In the genomic region with DNA sequence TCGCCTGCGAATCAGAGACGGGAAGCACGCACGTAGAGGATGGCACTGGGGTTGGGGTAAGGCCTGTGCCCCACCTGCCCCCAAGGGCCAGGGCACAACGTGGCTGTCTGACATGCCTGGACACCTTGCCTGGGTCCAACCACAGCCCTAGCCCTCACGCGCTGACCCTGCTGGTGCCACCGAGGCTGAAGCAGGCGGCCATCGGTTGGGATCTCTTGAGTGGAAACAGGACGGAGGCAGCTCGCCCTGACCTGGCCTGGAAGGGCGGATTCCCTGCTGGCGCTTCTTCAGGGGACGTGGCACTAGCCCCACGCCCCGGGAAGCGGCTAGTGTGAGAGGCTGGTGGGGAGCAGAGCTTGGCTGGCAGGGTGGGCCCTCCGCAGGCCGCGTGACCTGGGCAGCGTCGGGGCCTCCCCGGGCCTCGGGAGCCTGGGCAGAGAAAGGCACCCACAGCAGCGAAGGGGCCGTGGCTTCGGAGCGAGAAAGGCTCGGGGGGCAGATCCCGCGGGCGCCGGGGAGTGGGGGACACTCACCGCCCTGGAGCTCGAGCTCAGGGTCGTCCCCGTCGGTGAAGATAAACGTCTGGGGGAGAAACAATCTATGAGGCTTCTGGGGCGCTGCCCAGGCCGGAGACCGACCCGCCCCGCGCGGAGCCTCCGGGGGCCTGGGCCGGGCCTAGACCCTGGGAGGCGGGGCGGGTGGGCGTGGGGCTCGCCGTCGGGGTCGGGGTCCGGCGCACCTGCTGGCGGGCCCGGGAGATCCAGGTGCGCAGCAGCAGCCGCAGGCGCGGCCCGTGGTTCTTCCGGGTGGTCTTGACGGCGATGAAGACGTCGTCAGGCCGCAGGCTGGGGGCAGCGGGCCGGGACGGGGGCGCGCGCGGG, we compare ENCODE assay signal across 8 cellular contexts. TPM values are rescaled to one million over a fixed set of nuclear protein-coding genes. Genes with fewer than 3 reads are reported as not detected.
A peak's percentile ranks its signal among the peaks of the same experiment; 100 is the strongest.
DNase-seq lines count a peak whose midpoint lies in the region; ATAC-seq, FAIRE-seq and TF ChIP-seq lines count a peak whose summit lies in the region.

No MANE protein-coding gene starts in this region.

- peaks cover 19 to 48% of the 10 kb centered on the region in 2 experiments for H3K36me3 ChIP-seq in HepG2 (replicated peaks in 1 of 2; ENCODE audit: control insufficient read depth in 1 of 2, insufficient read depth in 2 of 2, low read length in 2 of 2)

- WGBS in HepG2 (ENCODE audit: low lambda C conversion rate): 25% methylated on average over 25 of the region's 79 CpGs

- intact Hi-C loops in HepG2 (cut with micrococcal nuclease; ENCODE audit: unreplicated experiment): loop anchor here (1.0 to 5.0 kb wide), 2 partner anchors 14 to 46 kb away; partner anchors contain the start of genes DCXR and FASN

- H3K27me3 Mint-ChIP-seq in brain (peaks cover 6% of the 10 kb centered on the region), type B pancreatic cell (no peaks in the 10 kb centered on the region)

- H3K27ac ChIP-seq in C4-2B (peak overlapping the region; percentile 75), HepG2 (ENCODE audit: extremely low read length, insufficient read depth, low read length) (peak overlapping the region; percentile 71)

- TF ChIP-seq POLR2A in HepG2 (IDR thresholded peaks at IDR 0.05; ENCODE audit: insufficient read depth in 1 of 2, low read depth in 2 of 2, low read length in 2 of 2): no peak

- no peaks in the 10 kb centered on the region; the same call in 1 of the 2 replicates for H4K20me1 ChIP-seq in HepG2 (ENCODE audit: insufficient read depth, low read length)

- H3K4me3 Mint-ChIP-seq in brain (peak overlapping the region; percentile 87 to 92 (median 89)), type B pancreatic cell (peak overlapping the region; percentile 90)

- FAIRE-seq in HepG2 (lab: Jason Lieb, UNC): no peak

- CTCF ChIA-PET in HepG2 (lab: Yijun Ruan, JAX; ENCODE audit: low intra/inter-chr PET ratio, low total read pairs): interaction anchor here (0.6 kb wide), 1 partner anchor 14 kb away, joined by 3 read pairs; the partner anchor contains the start of gene DCXR

- H3K4me3 ChIP-seq in HepG2 (replicated peaks in 1 of 3; ENCODE audit: insufficient read depth in 1 of 3, low read depth in 2 of 3, low read length in 3 of 3): peak overlapping the region; percentile 76 to 99 (median 95)

- in situ Hi-C loops in HepG2 (cut with HindIII; ENCODE audit: extremely low pct_ligation_motif_present, low pct_unique_long_range_greater_than_20kb): no loop called here

- no peaks in the 10 kb centered on the region for H3K9me3 Mint-ChIP-seq in brain
- H3K9me3 Mint-ChIP-seq in type B pancreatic cell: no peaks in the 10 kb centered on the region

- H3K4me1 ChIP-seq in HepG2 (ENCODE audit: insufficient read depth, low read length): peaks cover 42% of the 10 kb centered on the region

- peak overlapping the region; percentile 88 for H3K9ac ChIP-seq in HepG2 (ENCODE audit: insufficient read depth, low read depth, low read length)

- TF ChIP-seq EP300 in HepG2 (IDR thresholded peaks at IDR 0.05; ENCODE audit: low read depth in 2 of 2, low read length in 2 of 2): no peak
- TF ChIP-seq EP300 in HepG2 (CRISPR knock-in tag; IDR thresholded peaks at IDR 0.05; ENCODE audit: borderline replicate concordance): no peak

- H3K27ac Mint-ChIP-seq in brain: peak overlapping the region in 4 of 5 experiments; percentile 88 to 93 (median 90)
- peak overlapping the region; percentile 77 for H3K27ac Mint-ChIP-seq in type B pancreatic cell

- DNase-seq in HepG2 (ENCODE audit: low spot score) (no peak), type B pancreatic cell (ENCODE audit: extremely low spot score, unreplicated experiment) (no peak), NCI-H2171 treated with DMSO at 0.1 percent for 48 hours (lab: John Stamatoyannopoulos, UW) (no peak)
- DNase-seq in activated CD4-positive, alpha-beta T cell treated with anti-CD3 and anti-CD28 coated beads, Interleukin-2, amount 50 U/mL, for 48 hours: no peak

- POLR2A ChIA-PET in HepG2 (lab: Yijun Ruan, JAX): interaction anchor here (1.0 to 3.4 kb wide), 6 partner anchors 7 to 179 kb away, joined by 3 to 33 read pairs (median 4); partner anchors contain the start of genes CENPX, DCXR, DUS1L and LRRC45

- no peaks in the 10 kb centered on the region for H3K9me3 ChIP-seq in HepG2 (ENCODE audit: low read length)

- peaks cover 20% of the 10 kb centered on the region for H3K4me1 Mint-ChIP-seq in brain
- no peaks in the 10 kb centered on the region for H3K4me1 Mint-ChIP-seq in type B pancreatic cell (ENCODE audit: unreplicated experiment)

- TF ChIP-seq CTCF in C4-2B (conservative IDR thresholded peaks at IDR 0.05) (no peak), brain (conservative IDR thresholded peaks at IDR 0.05) (no peak), HepG2 (CRISPR knock-in tag; IDR thresholded peaks at IDR 0.05) (0 out of 2 replicates have a peak, but pooled peaks have one; percentile 11), type B pancreatic cell (conservative IDR thresholded peaks at IDR 0.05) (no peak)

- no peaks in the 10 kb centered on the region; a peak in 2 of 5 replicates for H3K27me3 ChIP-seq in HepG2 (ENCODE audit: control insufficient read depth in 1 of 2, insufficient read depth in 2 of 2, low read length in 2 of 2)

- 0 out of 2 replicates have a peak, but pooled peaks have one; percentile 13 for TF ChIP-seq RAD21 in HepG2 (CRISPR knock-in tag; IDR thresholded peaks at IDR 0.05)

- peak overlapping the region; percentile 100 for H3K4me2 ChIP-seq in HepG2 (ENCODE audit: low read depth, low read length)

- H3K79me2 ChIP-seq in HepG2 (ENCODE audit: insufficient read depth, low read length): peaks cover 37% of the 10 kb centered on the region

- ATAC-seq in HG02759 (IDR thresholded peaks at IDR 0.05; ENCODE audit: unreplicated experiment): peak; percentile 14
- peak; percentile 23 for ATAC-seq in HepG2
- ATAC-seq in HG02610 (IDR thresholded peaks at IDR 0.05; ENCODE audit: unreplicated experiment): no peak

- H3K36me3 Mint-ChIP-seq in brain (peaks cover 12% of the 10 kb centered on the region), type B pancreatic cell (peaks cover 5% of the 10 kb centered on the region)

- BruUV-seq in HepG2 (replicated peaks; lab: Mats Ljungman, UMichigan): no TSS peak

- H2AFZ ChIP-seq in HepG2 (ENCODE audit: low read length): no peak overlapping the region

RNA-seq across cellular contexts. Expression of gene RFNG, which starts 0.6 kb away (rescaled TPM):
- polyA plus RNA-seq in brain (ENCODE audit: insufficient read depth, low read depth, low replicate concordance) (45.0 TPM), HepG2 (2011; rRNA removed) (61.4 and 90.6 TPM in 2 replicates)
- total RNA-seq in HepG2 (2016; rRNA removed; fragmentation: Illumina TruSeq; extraction: Trizol) (27.8 and 64.0 TPM in 2 replicates), type B pancreatic cell (ENCODE audit: low replicate concordance) (35.9 and 43.4 TPM in 2 replicates)
- 72.5 and 73.8 TPM in 2 replicates for total RNA-seq in HepG2 (2016; cell fraction: cytosol; rRNA removed; fragmentation: Illumina TruSeq; extraction: Trizol; ENCODE audit: low read depth)
- 23.6 and 61.0 TPM in 2 replicates for total RNA-seq in HepG2 (2016; cell fraction: insoluble cytoplasmic fraction; rRNA removed; fragmentation: Illumina TruSeq; extraction: Trizol)
- 95.0 and 98.0 TPM in 2 replicates for total RNA-seq in HepG2 (2016; cell fraction: membrane; rRNA removed; fragmentation: Illumina TruSeq; extraction: Trizol)
- total RNA-seq in HepG2 (2016; cell fraction: nucleus; rRNA removed; fragmentation: Illumina TruSeq; extraction: Trizol): 53.3 and 60.7 TPM in 2 replicates
- 36.1 and 62.0 TPM in 2 replicates for polyA plus RNA-seq in HepG2 (2011; cell fraction: cytosol; rRNA removed)
- 548 and 733 TPM in 2 replicates for polyA plus RNA-seq in HepG2 (2011; cell fraction: nucleus; rRNA removed)
- polyA plus RNA-seq in HepG2 (2012): 60.9 and 71.7 TPM in 2 replicates
- polyA plus RNA-seq in HepG2 (2016; cell fraction: cytosol; fragmentation: Illumina TruSeq; extraction: Trizol; ENCODE audit: low read depth): 106 and 121 TPM in 2 replicates
- 35.7 and 47.7 TPM in 2 replicates for polyA plus RNA-seq in HepG2 (2016; cell fraction: insoluble cytoplasmic fraction; fragmentation: Illumina TruSeq; extraction: Trizol; ENCODE audit: low read depth)
- 128 and 132 TPM in 2 replicates for polyA plus RNA-seq in HepG2 (2016; cell fraction: membrane; fragmentation: Illumina TruSeq; extraction: Trizol; ENCODE audit: low read depth)
- 227 and 229 TPM in 2 replicates for polyA plus RNA-seq in HepG2 (2016; cell fraction: nucleus; fragmentation: Illumina TruSeq; extraction: Trizol; ENCODE audit: insufficient read depth, low read depth)
- 12.3 and 58.2 TPM in 2 replicates for polyA minus RNA-seq in HepG2 (2011; rRNA and poly(A)+ RNA removed; ENCODE audit: low replicate concordance)
- 21.9 and 29.0 TPM in 2 replicates for polyA minus RNA-seq in HepG2 (2011; cell fraction: cytosol; rRNA and poly(A)+ RNA removed)
- polyA minus RNA-seq in HepG2 (2011; cell fraction: nucleus; rRNA and poly(A)+ RNA removed): 29.7 and 35.9 TPM in 2 replicates

RNA-seq across cellular contexts. Expression of gene GPS1, which starts 0.7 kb away (rescaled TPM):
- polyA plus RNA-seq in brain (ENCODE audit: insufficient read depth, low read depth, low replicate concordance) (231 TPM), HepG2 (2011; rRNA removed) (128 and 161 TPM in 2 replicates)
- total RNA-seq in HepG2 (2016; rRNA removed; fragmentation: Illumina TruSeq; extraction: Trizol) (106 and 124 TPM in 2 replicates), type B pancreatic cell (ENCODE audit: low replicate concordance) (111 and 112 TPM in 2 replicates)
- 87.3 and 88.2 TPM in 2 replicates for total RNA-seq in HepG2 (2016; cell fraction: cytosol; rRNA removed; fragmentation: Illumina TruSeq; extraction: Trizol; ENCODE audit: low read depth)
- 99.7 and 134 TPM in 2 replicates for total RNA-seq in HepG2 (2016; cell fraction: insoluble cytoplasmic fraction; rRNA removed; fragmentation: Illumina TruSeq; extraction: Trizol)
- 96.5 and 111 TPM in 2 replicates for total RNA-seq in HepG2 (2016; cell fraction: membrane; rRNA removed; fragmentation: Illumina TruSeq; extraction: Trizol)
- total RNA-seq in HepG2 (2016; cell fraction: nucleus; rRNA removed; fragmentation: Illumina TruSeq; extraction: Trizol): 89.5 and 106 TPM in 2 replicates
- 107 and 157 TPM in 2 replicates for polyA plus RNA-seq in HepG2 (2011; cell fraction: cytosol; rRNA removed)
- polyA plus RNA-seq in HepG2 (2011; cell fraction: nucleus; rRNA removed): 389 and 467 TPM in 2 replicates
- 102 and 120 TPM in 2 replicates for polyA plus RNA-seq in HepG2 (2012)
- 96.5 and 102 TPM in 2 replicates for polyA plus RNA-seq in HepG2 (2016; cell fraction: cytosol; fragmentation: Illumina TruSeq; extraction: Trizol; ENCODE audit: low read depth)
- 120 and 146 TPM in 2 replicates for polyA plus RNA-seq in HepG2 (2016; cell fraction: insoluble cytoplasmic fraction; fragmentation: Illumina TruSeq; extraction: Trizol; ENCODE audit: low read depth)
- polyA plus RNA-seq in HepG2 (2016; cell fraction: membrane; fragmentation: Illumina TruSeq; extraction: Trizol; ENCODE audit: low read depth): 103 and 104 TPM in 2 replicates
- polyA plus RNA-seq in HepG2 (2016; cell fraction: nucleus; fragmentation: Illumina TruSeq; extraction: Trizol; ENCODE audit: insufficient read depth, low read depth): 225 and 229 TPM in 2 replicates
- 182 and 265 TPM in 2 replicates for polyA minus RNA-seq in HepG2 (2011; rRNA and poly(A)+ RNA removed; ENCODE audit: low replicate concordance)
- polyA minus RNA-seq in HepG2 (2011; cell fraction: cytosol; rRNA and poly(A)+ RNA removed): 76.6 and 80.3 TPM in 2 replicates
- 60.2 and 61.0 TPM in 2 replicates for polyA minus RNA-seq in HepG2 (2011; cell fraction: nucleus; rRNA and poly(A)+ RNA removed)

RNA-seq across cellular contexts. Expression of gene DCXR, which starts 13.5 kb away (rescaled TPM):
- 170 TPM for polyA plus RNA-seq in brain (ENCODE audit: insufficient read depth, low read depth, low replicate concordance)
- 286 and 311 TPM in 2 replicates for total RNA-seq in HepG2 (2016; rRNA removed; fragmentation: Illumina TruSeq; extraction: Trizol)
- 275 and 353 TPM in 2 replicates for total RNA-seq in HepG2 (2016; cell fraction: cytosol; rRNA removed; fragmentation: Illumina TruSeq; extraction: Trizol; ENCODE audit: low read depth)
- total RNA-seq in HepG2 (2016; cell fraction: insoluble cytoplasmic fraction; rRNA removed; fragmentation: Illumina TruSeq; extraction: Trizol): 302 and 321 TPM in 2 replicates
- total RNA-seq in HepG2 (2016; cell fraction: membrane; rRNA removed; fragmentation: Illumina TruSeq; extraction: Trizol): 228 and 297 TPM in 2 replicates
- total RNA-seq in HepG2 (2016; cell fraction: nucleus; rRNA removed; fragmentation: Illumina TruSeq; extraction: Trizol): 132 and 152 TPM in 2 replicates
- polyA plus RNA-seq in HepG2 (2011; rRNA removed): 287 and 290 TPM in 2 replicates
- 253 and 424 TPM in 2 replicates for polyA plus RNA-seq in HepG2 (2011; cell fraction: cytosol; rRNA removed)
- 645 and 737 TPM in 2 replicates for polyA plus RNA-seq in HepG2 (2011; cell fraction: nucleus; rRNA removed)
- 190 and 266 TPM in 2 replicates for polyA plus RNA-seq in HepG2 (2012)
- 398 and 426 TPM in 2 replicates for polyA plus RNA-seq in HepG2 (2016; cell fraction: cytosol; fragmentation: Illumina TruSeq; extraction: Trizol; ENCODE audit: low read depth)
- 296 and 330 TPM in 2 replicates for polyA plus RNA-seq in HepG2 (2016; cell fraction: insoluble cytoplasmic fraction; fragmentation: Illumina TruSeq; extraction: Trizol; ENCODE audit: low read depth)
- polyA plus RNA-seq in HepG2 (2016; cell fraction: membrane; fragmentation: Illumina TruSeq; extraction: Trizol; ENCODE audit: low read depth): 308 and 335 TPM in 2 replicates
- 280 and 299 TPM in 2 replicates for polyA plus RNA-seq in HepG2 (2016; cell fraction: nucleus; fragmentation: Illumina TruSeq; extraction: Trizol; ENCODE audit: insufficient read depth, low read depth)
- polyA minus RNA-seq in HepG2 (2011; rRNA and poly(A)+ RNA removed; ENCODE audit: low replicate concordance): 73.9 and 172 TPM in 2 replicates
- polyA minus RNA-seq in HepG2 (2011; cell fraction: cytosol; rRNA and poly(A)+ RNA removed): 52.1 and 74.6 TPM in 2 replicates
- 61.5 and 67.5 TPM in 2 replicates for polyA minus RNA-seq in HepG2 (2011; cell fraction: nucleus; rRNA and poly(A)+ RNA removed)
- 158 and 175 TPM in 2 replicates for total RNA-seq in type B pancreatic cell (ENCODE audit: low replicate concordance)

RNA-seq across cellular contexts. Expression of gene DUS1L, which starts 14.6 kb away (rescaled TPM):
- polyA plus RNA-seq in brain (ENCODE audit: insufficient read depth, low read depth, low replicate concordance) (110 TPM), HepG2 (2011; rRNA removed) (81.0 and 108 TPM in 2 replicates)
- total RNA-seq in HepG2 (2016; rRNA removed; fragmentation: Illumina TruSeq; extraction: Trizol) (67.9 and 109 TPM in 2 replicates), type B pancreatic cell (ENCODE audit: low replicate concordance) (97.0 and 97.1 TPM in 2 replicates)
- 206 and 220 TPM in 2 replicates for total RNA-seq in HepG2 (2016; cell fraction: cytosol; rRNA removed; fragmentation: Illumina TruSeq; extraction: Trizol; ENCODE audit: low read depth)
- 58.4 and 113 TPM in 2 replicates for total RNA-seq in HepG2 (2016; cell fraction: insoluble cytoplasmic fraction; rRNA removed; fragmentation: Illumina TruSeq; extraction: Trizol)
- 268 and 276 TPM in 2 replicates for total RNA-seq in HepG2 (2016; cell fraction: membrane; rRNA removed; fragmentation: Illumina TruSeq; extraction: Trizol)
- total RNA-seq in HepG2 (2016; cell fraction: nucleus; rRNA removed; fragmentation: Illumina TruSeq; extraction: Trizol): 69.9 and 102 TPM in 2 replicates
- polyA plus RNA-seq in HepG2 (2011; cell fraction: cytosol; rRNA removed): 64.5 and 97.7 TPM in 2 replicates
- 583 and 668 TPM in 2 replicates for polyA plus RNA-seq in HepG2 (2011; cell fraction: nucleus; rRNA removed)
- 82.7 and 123 TPM in 2 replicates for polyA plus RNA-seq in HepG2 (2012)
- 353 and 384 TPM in 2 replicates for polyA plus RNA-seq in HepG2 (2016; cell fraction: cytosol; fragmentation: Illumina TruSeq; extraction: Trizol; ENCODE audit: low read depth)
- polyA plus RNA-seq in HepG2 (2016; cell fraction: insoluble cytoplasmic fraction; fragmentation: Illumina TruSeq; extraction: Trizol; ENCODE audit: low read depth): 138 and 172 TPM in 2 replicates
- polyA plus RNA-seq in HepG2 (2016; cell fraction: membrane; fragmentation: Illumina TruSeq; extraction: Trizol; ENCODE audit: low read depth): 444 and 521 TPM in 2 replicates
- 330 and 339 TPM in 2 replicates for polyA plus RNA-seq in HepG2 (2016; cell fraction: nucleus; fragmentation: Illumina TruSeq; extraction: Trizol; ENCODE audit: insufficient read depth, low read depth)
- 47.0 and 79.2 TPM in 2 replicates for polyA minus RNA-seq in HepG2 (2011; rRNA and poly(A)+ RNA removed; ENCODE audit: low replicate concordance)
- 31.7 and 34.4 TPM in 2 replicates for polyA minus RNA-seq in HepG2 (2011; cell fraction: cytosol; rRNA and poly(A)+ RNA removed)
- polyA minus RNA-seq in HepG2 (2011; cell fraction: nucleus; rRNA and poly(A)+ RNA removed): 85.7 and 87.9 TPM in 2 replicates

RNA-seq across cellular contexts. Expression of gene RAC3, which starts 19.5 kb away (rescaled TPM):
- polyA plus RNA-seq in brain (ENCODE audit: insufficient read depth, low read depth, low replicate concordance): 65.2 TPM
- 4.0 and 10.5 TPM in 2 replicates for total RNA-seq in HepG2 (2016; rRNA removed; fragmentation: Illumina TruSeq; extraction: Trizol)
- 6.8 and 9.8 TPM in 2 replicates for total RNA-seq in HepG2 (2016; cell fraction: cytosol; rRNA removed; fragmentation: Illumina TruSeq; extraction: Trizol; ENCODE audit: low read depth)
- 3.9 and 12.6 TPM in 2 replicates for total RNA-seq in HepG2 (2016; cell fraction: insoluble cytoplasmic fraction; rRNA removed; fragmentation: Illumina TruSeq; extraction: Trizol)
- 7.3 and 10.1 TPM in 2 replicates for total RNA-seq in HepG2 (2016; cell fraction: membrane; rRNA removed; fragmentation: Illumina TruSeq; extraction: Trizol)
- 11.7 and 12.9 TPM in 2 replicates for total RNA-seq in HepG2 (2016; cell fraction: nucleus; rRNA removed; fragmentation: Illumina TruSeq; extraction: Trizol)
- polyA plus RNA-seq in HepG2 (2011; rRNA removed): 21.3 and 24.1 TPM in 2 replicates
- polyA plus RNA-seq in HepG2 (2011; cell fraction: cytosol; rRNA removed): 12.8 and 16.7 TPM in 2 replicates
- 111 and 165 TPM in 2 replicates for polyA plus RNA-seq in HepG2 (2011; cell fraction: nucleus; rRNA removed)
- polyA plus RNA-seq in HepG2 (2012): 6.3 and 10.6 TPM in 2 replicates
- polyA plus RNA-seq in HepG2 (2016; cell fraction: cytosol; fragmentation: Illumina TruSeq; extraction: Trizol; ENCODE audit: low read depth): 10.4 and 12.0 TPM in 2 replicates
- polyA plus RNA-seq in HepG2 (2016; cell fraction: insoluble cytoplasmic fraction; fragmentation: Illumina TruSeq; extraction: Trizol; ENCODE audit: low read depth): 6.0 and 7.2 TPM in 2 replicates
- polyA plus RNA-seq in HepG2 (2016; cell fraction: membrane; fragmentation: Illumina TruSeq; extraction: Trizol; ENCODE audit: low read depth): 8.8 and 10.0 TPM in 2 replicates
- polyA plus RNA-seq in HepG2 (2016; cell fraction: nucleus; fragmentation: Illumina TruSeq; extraction: Trizol; ENCODE audit: insufficient read depth, low read depth): 45.9 and 51.6 TPM in 2 replicates
- 12.6 and 13.2 TPM in 2 replicates for polyA minus RNA-seq in HepG2 (2011; rRNA and poly(A)+ RNA removed; ENCODE audit: low replicate concordance)
- polyA minus RNA-seq in HepG2 (2011; cell fraction: cytosol; rRNA and poly(A)+ RNA removed): 3.0 and 3.6 TPM in 2 replicates
- polyA minus RNA-seq in HepG2 (2011; cell fraction: nucleus; rRNA and poly(A)+ RNA removed): 6.7 and 7.6 TPM in 2 replicates
- total RNA-seq in type B pancreatic cell (ENCODE audit: low replicate concordance): 41.7 and 51.7 TPM in 2 replicates
